1 cellular context compared by ENCODE assay signal in the genomic region with DNA sequence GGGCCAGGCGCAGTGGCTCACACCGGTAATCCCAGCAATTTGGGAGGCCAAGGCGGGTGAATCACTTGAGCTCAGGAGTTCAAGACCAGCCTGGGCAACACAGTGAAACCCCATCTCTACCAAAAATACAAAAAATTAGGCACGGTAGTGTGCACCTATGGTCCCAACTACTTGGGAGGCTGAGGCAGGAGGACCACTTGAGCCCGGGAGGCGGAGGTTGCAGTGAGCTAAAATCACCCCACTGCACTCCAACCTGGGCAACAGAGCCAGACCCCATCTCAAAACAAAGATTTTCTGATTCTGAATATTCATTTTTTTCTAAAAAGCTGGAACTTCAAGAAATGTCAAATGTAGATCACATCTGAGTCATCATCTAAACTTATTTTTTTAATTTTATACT. TPM values are rescaled to one million over a fixed set of nuclear protein-coding genes. Genes with fewer than 3 reads are reported as not detected.
"Had no signal": no experiment of that assay in that cellular context is flagged by ENCODE, and none has a peak within 500 bp of the region (broad histone marks: within the 10 kb centered on the region; RNA-seq: fewer than 3 reads in every experiment).

No MANE protein-coding gene starts in this region.

RNA-seq across cellular contexts. Expression of gene TYW1B, which starts 10.3 kb away (rescaled TPM):
- total RNA-seq: ascending aorta had no signal
